ENCODE assay signal across 21 cellular contexts in the genomic region with DNA sequence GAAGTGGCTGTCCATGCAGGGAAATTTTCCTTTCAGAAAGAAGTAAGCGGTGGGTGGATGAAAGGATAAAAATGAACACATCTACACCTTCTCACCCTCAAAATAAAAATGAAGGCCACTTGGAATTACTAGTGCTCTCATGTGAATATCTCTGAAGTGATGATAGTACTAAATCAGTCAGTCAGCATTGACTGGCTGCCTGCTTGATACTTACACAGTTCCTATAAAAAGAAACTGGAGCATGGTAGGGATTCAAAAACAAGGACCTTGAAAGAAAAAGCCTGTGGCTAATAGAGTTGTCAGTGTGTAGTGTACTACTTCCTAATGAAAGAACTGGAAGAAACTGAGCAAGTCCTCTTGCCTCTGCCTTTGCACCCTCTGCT.
"Had no signal": no experiment of that assay in that cellular context is flagged by ENCODE, and none has a peak within 500 bp of the region (broad histone marks: within the 10 kb centered on the region; RNA-seq: fewer than 3 reads in every experiment).

No MANE protein-coding gene starts in this region.

- H3K4me3 Mint-ChIP-seq: activated CD4-positive, alpha-beta memory T cell treated with anti-CD3 and anti-CD28 coated beads for 36 hours; activated naive CD8-positive, alpha-beta T cell; activated T-helper 1 cell treated with anti-CD3 and anti-CD28 coated beads, Interleukin-12 subunit alpha, Interleukin-12 subunit beta, Interleukin-2, Interleukin-4 antibody, amounts not matched to agents 30 ng/mL and 10 ng/mL and 1 ng/mL, durations not matched to agents 14 hours and 24 hours and 36 hours; naive B cell; neural progenitor cell; T-helper 2 cell treated with Interferon-gamma antibody and Interleukin-4, amounts not matched to agents 5 μg/mL and 100 μg/mL, for 36 hours; WTC11 had no signal

- H3K36me3 ChIP-seq: cardiac muscle cell, neural progenitor cell, ovary, spleen, tibial artery had no signal

- ATAC-seq: sciatic nerve, WTC11 had no signal

- H3K36me3 Mint-ChIP-seq: activated CD4-positive, alpha-beta memory T cell treated with anti-CD3 and anti-CD28 coated beads for 36 hours; activated naive CD8-positive, alpha-beta T cell; neural progenitor cell had no signal

- H3K4me1 Mint-ChIP-seq: naive B cell had no signal

- H3K4me1 ChIP-seq: neural progenitor cell, spleen had no signal

- H3K27ac ChIP-seq: cardiac muscle cell, epithelial cell of prostate, neural progenitor cell, ovary, spleen had no signal

- H3K27ac Mint-ChIP-seq: activated CD4-positive, alpha-beta memory T cell treated with anti-CD3 and anti-CD28 coated beads for 36 hours; activated naive CD8-positive, alpha-beta T cell; activated T-helper 1 cell treated with anti-CD3 and anti-CD28 coated beads, Interleukin-12 subunit alpha, Interleukin-12 subunit beta, Interleukin-2, Interleukin-4 antibody, amounts not matched to agents 30 ng/mL and 10 ng/mL and 1 ng/mL, durations not matched to agents 14 hours and 24 hours and 36 hours; neural progenitor cell; T-helper 2 cell treated with Interferon-gamma antibody and Interleukin-4, amounts not matched to agents 5 μg/mL and 100 μg/mL, for 36 hours; WTC11 had no signal

- H3K27me3 ChIP-seq: cardiac muscle cell, neural progenitor cell, ovary, spleen, tibial artery had no signal

- H3K9me3 Mint-ChIP-seq: activated T-helper 1 cell treated with anti-CD3 and anti-CD28 coated beads, Interleukin-12 subunit alpha, Interleukin-12 subunit beta, Interleukin-2, Interleukin-4 antibody, amounts not matched to agents 30 ng/mL and 10 ng/mL and 1 ng/mL, durations not matched to agents 14 hours and 24 hours and 36 hours; neural progenitor cell had no signal

- H3K4me3 ChIP-seq: cardiac muscle cell, dorsolateral prefrontal cortex, neural progenitor cell, ovary, spleen, tibial artery had no signal

- DNase-seq: activated CD4-positive, alpha-beta memory T cell treated with anti-CD3 and anti-CD28 coated beads for 36 hours; activated CD4-positive, alpha-beta T cell treated with anti-CD3 and anti-CD28 coated beads for 4 hours; activated T-cell treated with anti-CD3 and anti-CD28 coated beads for 4 hours; dorsolateral prefrontal cortex; foreskin fibroblast; mammary epithelial cell; midbrain; naive B cell; ovary; spleen; stimulated activated CD4-positive, alpha-beta T cell treated with anti-CD3 and anti-CD28 coated beads, Interleukin-4, amount 100 ng/mL, for 4 hours; stimulated activated naive CD4-positive, alpha-beta T cell; tibial artery had no signal

- H3K9me3 ChIP-seq: ovary, tibial artery had no signal
